Comparison of ENCODE assay signal across 8 cellular contexts in genomic region chr21:37365657-37366487, GRCh38. TPM values are rescaled to one million over a fixed set of nuclear protein-coding genes. Genes with fewer than 3 reads are reported as not detected.
DNase-seq lines count a peak whose midpoint lies in the region; ATAC-seq and TF ChIP-seq lines count a peak whose summit lies in the region.

No MANE protein-coding gene starts in this region.

- DNase-seq in 8988T = peak; percentile 23
- DNase-seq in NCI-H345 (lab: John Stamatoyannopoulos, UW) = peak; percentile 80
- DNase-seq in activated CD8-positive, alpha-beta memory T cell treated with anti-CD3 and anti-CD28 coated beads for 24 hours = peak; percentile 88
- peak; percentile 81 for DNase-seq in endothelial cell (ENCODE audit: low spot score)
- DNase-seq in midbrain (lab: John Stamatoyannopoulos, UW) = peak; percentile 77
- peak in 1 of 2 donors; percentile 82 for DNase-seq in stimulated activated effector memory CD8-positive, alpha-beta T cell treated with anti-CD3 and anti-CD28 coated beads, Interleukin-12 subunit alpha, Interleukin-12 subunit beta, amount 100 ng/mL, for 72 hours (ENCODE audit: low spot score in 2 of 2)

- peak overlapping the region; percentile 96 for H3K4me3 Mint-ChIP-seq in endothelial cell (ENCODE audit: unreplicated experiment)
- H3K4me3 Mint-ChIP-seq in stimulated activated effector memory CD8-positive, alpha-beta T cell treated with anti-CD3 and anti-CD28 coated beads, Interleukin-12 subunit alpha, Interleukin-12 subunit beta, amount 100 ng/mL, for 72 hours = peak overlapping the region; percentile 90

- no peaks in the 10 kb centered on the region for H3K9me3 Mint-ChIP-seq in endothelial cell (ENCODE audit: unreplicated experiment)
- no peaks in the 10 kb centered on the region for H3K9me3 Mint-ChIP-seq in stimulated activated effector memory CD8-positive, alpha-beta T cell treated with anti-CD3 and anti-CD28 coated beads, Interleukin-12 subunit alpha, Interleukin-12 subunit beta, amount 100 ng/mL, for 72 hours

- ATAC-seq in GM18517 (IDR thresholded peaks at IDR 0.05; ENCODE audit: unreplicated experiment) (peak; percentile 23), HG02973 (IDR thresholded peaks at IDR 0.05; ENCODE audit: unreplicated experiment) (peak; percentile 35)
- peak; percentile 14 for ATAC-seq in stimulated activated effector memory CD8-positive, alpha-beta T cell treated with anti-CD3 and anti-CD28 coated beads, Interleukin-12 subunit alpha, Interleukin-12 subunit beta, amount 100 ng/mL, for 72 hours

- no peak for TF ChIP-seq CTCF in endothelial cell (IDR thresholded peaks at IDR 0.05; ENCODE audit: unreplicated experiment)

- H3K27me3 Mint-ChIP-seq in endothelial cell (ENCODE audit: unreplicated experiment) = peaks cover 12% of the 10 kb centered on the region

- peaks cover 40% of the 10 kb centered on the region for H3K4me1 Mint-ChIP-seq in endothelial cell (ENCODE audit: unreplicated experiment)
- peaks cover 26% of the 10 kb centered on the region for H3K4me1 Mint-ChIP-seq in stimulated activated effector memory CD8-positive, alpha-beta T cell treated with anti-CD3 and anti-CD28 coated beads, Interleukin-12 subunit alpha, Interleukin-12 subunit beta, amount 100 ng/mL, for 72 hours

- peak overlapping the region; percentile 100 for H3K27ac Mint-ChIP-seq in endothelial cell (ENCODE audit: unreplicated experiment)
- H3K27ac Mint-ChIP-seq in stimulated activated effector memory CD8-positive, alpha-beta T cell treated with anti-CD3 and anti-CD28 coated beads, Interleukin-12 subunit alpha, Interleukin-12 subunit beta, amount 100 ng/mL, for 72 hours = peak overlapping the region; percentile 99

- peaks cover 14% of the 10 kb centered on the region for H3K36me3 Mint-ChIP-seq in endothelial cell (ENCODE audit: low read depth, unreplicated experiment)
- peaks cover 32% of the 10 kb centered on the region for H3K36me3 Mint-ChIP-seq in stimulated activated effector memory CD8-positive, alpha-beta T cell treated with anti-CD3 and anti-CD28 coated beads, Interleukin-12 subunit alpha, Interleukin-12 subunit beta, amount 100 ng/mL, for 72 hours

RNA-seq across cellular contexts. Expression of gene DYRK1A, which starts 0.7 kb away (rescaled TPM):
- total RNA-seq in endothelial cell (ENCODE audit: unreplicated experiment) = 87.5 TPM
